ENCODE assay signal across 8 cellular contexts in genomic region chr4:25312496-25313193, GRCh38. TPM values are rescaled to one million over a fixed set of nuclear protein-coding genes. Genes with fewer than 3 reads are reported as not detected.
A peak's percentile ranks its signal among the peaks of the same experiment; 100 is the strongest.
DNase-seq lines count a peak whose midpoint lies in the region; ATAC-seq, FAIRE-seq and TF ChIP-seq lines count a peak whose summit lies in the region.

TSS of gene ZCCHC4 (plus strand) at chr4:25312774. CDS start at chr4:25312810, 36 bp downstream.

- peak within 1 kb of the TSS; percentile 78 for H3K9ac ChIP-seq in keratinocyte (ENCODE audit: control insufficient read depth, extremely low read depth, insufficient read depth, low read length)

- H3K27me3 ChIP-seq in keratinocyte (ENCODE audit: control insufficient read depth, extremely low read depth, insufficient read depth, low read length) = no peaks in the 10 kb centered on the region

- H3K9me1 ChIP-seq in keratinocyte (ENCODE audit: control insufficient read depth, extremely low read depth, insufficient read depth, low read length) = no peaks in the 10 kb centered on the region

- no peaks in the 10 kb centered on the region for H3K27me3 Mint-ChIP-seq in activated B cell treated with CpG ODN at 0.5 μM for 24 hours
- peaks cover 24% of the 10 kb centered on the region for H3K27me3 Mint-ChIP-seq in central memory CD8-positive, alpha-beta T cell

- peaks cover 24% of the 10 kb centered on the region for H3K36me3 Mint-ChIP-seq in activated B cell treated with CpG ODN at 0.5 μM for 24 hours (ENCODE audit: low read depth)
- H3K36me3 Mint-ChIP-seq in central memory CD8-positive, alpha-beta T cell (ENCODE audit: insufficient read depth) = peaks cover 14% of the 10 kb centered on the region

- POLR2A ChIA-PET in activated B cell treated with CpG ODN at 0.5 μM for 24 hours (lab: Charles Lee) = interaction anchor here (0.6 to 3.0 kb wide), 9 partner anchors 8 to 728 kb away, joined by 3 to 48 read pairs (median 4); partner anchors contain the start of genes ANAPC4, DHX15, PI4K2B and SEPSECS

- H3K36me3 ChIP-seq in keratinocyte (ENCODE audit: control insufficient read depth in 2 of 2, extremely low read depth in 1 of 2, insufficient read depth in 2 of 2, low read length in 2 of 2) = no peaks in the 10 kb centered on the region

- peaks cover 45% of the 10 kb centered on the region for H3K4me1 Mint-ChIP-seq in activated B cell treated with CpG ODN at 0.5 μM for 24 hours
- H3K4me1 Mint-ChIP-seq in central memory CD8-positive, alpha-beta T cell = peaks cover 10% of the 10 kb centered on the region

- intact Hi-C loops in activated B cell treated with CpG ODN at 0.5 μM for 24 hours (cut with micrococcal nuclease) = loop anchor here (1.0 to 5.0 kb wide), 8 partner anchors 65 to 1270 kb away; partner anchors contain the start of genes ANAPC4, DHX15, PI4K2B and SEL1L3

- H4K20me1 ChIP-seq in keratinocyte (ENCODE audit: control insufficient read depth, extremely low read depth, insufficient read depth, low read length) = no peaks in the 10 kb centered on the region

- peak within 1 kb of the TSS; percentile 95 for H3K27ac Mint-ChIP-seq in activated B cell treated with CpG ODN at 0.5 μM for 24 hours
- H3K27ac Mint-ChIP-seq in central memory CD8-positive, alpha-beta T cell (ENCODE audit: low read depth) = peak within 1 kb of the TSS; percentile 95

- peak within 1 kb of the TSS; percentile 78 to 94 (median 93) for H3K4me3 ChIP-seq in keratinocyte (ENCODE audit: control insufficient read depth in 2 of 3, extremely low read depth in 1 of 3, insufficient read depth in 2 of 3, low read depth in 1 of 3, low read length in 3 of 3)

- H3K27ac ChIP-seq in keratinocyte (ENCODE audit: control insufficient read depth, insufficient read depth, low read length) = peak within 1 kb of the TSS; percentile 67

- no peaks in the 10 kb centered on the region for H3K9me3 ChIP-seq in keratinocyte (ENCODE audit: control insufficient read depth, low read depth, low read length)

- CTCF ChIA-PET in activated B cell treated with CpG ODN at 0.5 μM for 24 hours (lab: Charles Lee) = interaction anchor here (0.7 to 2.6 kb wide), 22 partner anchors 9 to 1575 kb away, joined by 3 to 45 read pairs (median 4); partner anchors contain the start of genes ANAPC4, PI4K2B and SEPSECS

- dilution Hi-C loops in keratinocyte (cut with MboI; ENCODE audit: extremely low pct_ligation_motif_present, low sequenced_read_pairs) = no loop called here

- peaks cover 7% of the 10 kb centered on the region for H3K4me1 ChIP-seq in keratinocyte (ENCODE audit: control insufficient read depth, extremely low read depth, insufficient read depth, low read length)

- TF ChIP-seq CTCF in activated B cell treated with CpG ODN at 0.5 μM for 24 hours (IDR thresholded peaks at IDR 0.05) (peak; percentile 90), keratinocyte (optimal IDR thresholded peaks at IDR 0.05 in 1 of 3, IDR thresholded peaks at IDR 0.05 in 1 of 3, conservative IDR thresholded peaks at IDR 0.05 in 1 of 3; ENCODE audit: extremely low read depth in 1 of 3, insufficient read depth in 2 of 3, low read length in 3 of 3) (peak; percentile 69 to 99 (median 91))

- peaks cover 2% of the 10 kb centered on the region for H3K79me2 ChIP-seq in keratinocyte (ENCODE audit: control insufficient read depth, insufficient read depth, low read length)

- H3K4me3 Mint-ChIP-seq in activated B cell treated with CpG ODN at 0.5 μM for 24 hours = peak within 1 kb of the TSS; percentile 98
- peak within 1 kb of the TSS; percentile 95 for H3K4me3 Mint-ChIP-seq in central memory CD8-positive, alpha-beta T cell

- peak within 1 kb of the TSS; percentile 88 for H3K4me2 ChIP-seq in keratinocyte (ENCODE audit: control insufficient read depth, extremely low read depth, insufficient read depth, low read depth, low read length)

- DNase-seq in AG20443 (ENCODE audit: low spot score) (peak; percentile 96), NCI-H345 (lab: John Stamatoyannopoulos, UW) (peak; percentile 82), activated B cell treated with CpG ODN at 0.5 μM for 24 hours (peak; percentile 95), keratinocyte (ENCODE audit: low read depth, low spot score) (peak; percentile 71)
- peak; percentile 87 to 92 for DNase-seq in central memory CD8-positive, alpha-beta T cell (ENCODE audit: low spot score in 2 of 2)
- DNase-seq in stimulated activated CD4-positive, alpha-beta T cell treated with anti-CD3 and anti-CD28 coated beads, Interleukin-15, amount 100 ng/mL, for 24 hours = peak; percentile 89

- H3K9me3 Mint-ChIP-seq in activated B cell treated with CpG ODN at 0.5 μM for 24 hours = no peaks in the 10 kb centered on the region
- no peaks in the 10 kb centered on the region for H3K9me3 Mint-ChIP-seq in central memory CD8-positive, alpha-beta T cell

- peak within 1 kb of the TSS; percentile 99 for H2AFZ ChIP-seq in keratinocyte (ENCODE audit: control insufficient read depth, low read length)

- FAIRE-seq in keratinocyte (lab: Jason Lieb, UNC) = no peak

- ATAC-seq in GM19023 (IDR thresholded peaks at IDR 0.05; ENCODE audit: unreplicated experiment) = peak; percentile 88
- peak; percentile 89 for ATAC-seq in HG03280 (IDR thresholded peaks at IDR 0.05; ENCODE audit: unreplicated experiment)
- peak; percentile 99 for ATAC-seq in activated B cell treated with CpG ODN at 0.5 μM for 24 hours (ENCODE audit: low read depth)
- ATAC-seq in central memory CD8-positive, alpha-beta T cell (replicated peaks; ENCODE audit: extremely low read depth, poor library complexity, severe bottlenecking) = peak; percentile 95

RNA-seq across cellular contexts. Expression of gene ZCCHC4, which starts in this region (rescaled TPM):
- total RNA-seq in activated B cell treated with CpG ODN at 0.5 μM for 24 hours = 14.7 and 19.1 TPM in 2 replicates
- polyA plus RNA-seq in keratinocyte = 7.4 to 10.8 TPM (median 7.9 TPM) in 3 replicates
- 5.3 TPM for polyA plus RNA-seq in keratinocyte (2011; ENCODE audit: low read depth)
- 3.8 and 7.7 TPM in 2 replicates for polyA plus RNA-seq in keratinocyte (2011; cell fraction: cytosol; rRNA removed)
- polyA plus RNA-seq in keratinocyte (2011; cell fraction: nucleus; rRNA removed) = 14.3 and 14.6 TPM in 2 replicates
- polyA plus RNA-seq in keratinocyte (2012; ENCODE audit: low replicate concordance) = 4.0 and 5.8 TPM in 2 replicates
- 3.0 to 8.2 TPM (median 4.3 TPM) in 3 replicates for polyA minus RNA-seq in keratinocyte
- polyA minus RNA-seq in keratinocyte (2011; cell fraction: cytosol; rRNA and poly(A)+ RNA removed) = 9.0 TPM
- polyA minus RNA-seq in keratinocyte (2011; cell fraction: nucleus; rRNA and poly(A)+ RNA removed) = 8.1 and 19.6 TPM in 2 replicates

Comparison
In these comparisons a context has a peak if more than half of its experiments do, and no peak if none do; other contexts are left out.
1. Peak in every context shown above with its lines: DNase-seq, ATAC-seq, H3K4me3 ChIP-seq and H3K27ac ChIP-seq.